ENCODE assay signal across 18 cellular contexts in the genomic region with DNA sequence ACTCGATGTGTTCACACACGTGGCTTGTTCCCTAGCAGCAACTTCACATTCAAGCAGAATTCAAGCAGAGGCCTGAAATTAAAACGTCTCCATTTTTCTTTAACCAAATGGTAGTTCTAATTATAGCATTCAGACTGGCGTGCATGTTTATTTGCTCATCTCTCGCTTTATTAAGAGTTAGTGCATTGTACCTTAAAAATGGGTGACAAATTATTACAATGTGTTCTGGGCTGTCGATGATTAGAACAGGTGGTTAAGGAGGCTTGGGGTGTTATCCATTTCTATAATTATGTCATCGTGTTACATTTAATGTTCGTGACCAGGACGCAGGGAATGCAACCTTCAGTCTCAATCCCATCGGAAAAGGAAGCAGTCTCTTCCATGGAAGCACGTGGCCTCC.
"Had no signal": no experiment of that assay in that cellular context is flagged by ENCODE, and none has a peak within 500 bp of the region (broad histone marks: within the 10 kb centered on the region; RNA-seq: fewer than 3 reads in every experiment).

No MANE protein-coding gene starts in this region.

- H3K4me3 ChIP-seq: lung, ovary, sigmoid colon had no signal

- H3K4me1 ChIP-seq: sigmoid colon had no signal

- ATAC-seq: activated CD8-positive, alpha-beta memory T cell treated with anti-CD3 and anti-CD28 coated beads, Interleukin-2, amount 10 ng/mL, durations not matched to agents 7 days and 5 days; activated naive CD8-positive, alpha-beta T cell treated with anti-CD3 and anti-CD28 coated beads, Interleukin-2, amount 50 U/mL, for 24 hours; naive thymus-derived CD4-positive, alpha-beta T cell had no signal

- DNase-seq: activated CD4-positive, alpha-beta T cell treated with anti-CD3 and anti-CD28 coated beads, Interleukin-2, amount 50 U/mL, for 48 hours; activated CD4-positive, CD25-positive, alpha-beta regulatory T cell treated with anti-CD3 and anti-CD28 coated beads, Interleukin-2, amount 50 U/mL, for 72 hours; activated naive CD4-positive, alpha-beta T cell treated with anti-CD3 and anti-CD28 coated beads for 36 hours; activated naive CD8-positive, alpha-beta T cell treated with anti-CD3 and anti-CD28 coated beads, Interleukin-2, amount 50 U/mL, for 24 hours; activated T-cell treated with anti-CD3 and anti-CD28 coated beads, Interleukin-2, amount 50 U/mL, for 1 hour; aorta; dermis blood vessel endothelial cell; endodermal cell; erythroblast; naive thymus-derived CD4-positive, alpha-beta T cell; ovary; sigmoid colon; stimulated activated CD4-positive, alpha-beta T cell treated with anti-CD3 and anti-CD28 coated beads, Interleukin-12 subunit alpha, Interleukin-12 subunit beta, amount 100 ng/mL, for 4 hours; stimulated activated CD4-positive, alpha-beta T cell treated with anti-CD3 and anti-CD28 coated beads, Interleukin-2, amount 100 ng/mL, for 24 hours had no signal

- H3K27ac ChIP-seq: ovary, sigmoid colon had no signal

- H3K27me3 ChIP-seq: ovary, sigmoid colon had no signal

- FAIRE-seq: bronchial epithelial cell, islet of Langerhans had no signal

- H3K36me3 ChIP-seq: ovary, sigmoid colon had no signal

- H3K9me3 ChIP-seq: ovary, sigmoid colon had no signal
